In genomic region chr9:69809304-69809863, GRCh38 we compare ENCODE assay signal across 9 cellular contexts. TPM values are rescaled to one million over a fixed set of nuclear protein-coding genes. Genes with fewer than 3 reads are reported as not detected.
DNase-seq lines count a peak whose midpoint lies in the region; ATAC-seq and TF ChIP-seq lines count a peak whose summit lies in the region.
"Had no signal": no experiment of that assay in that cellular context is flagged by ENCODE, and none has a peak within 500 bp of the region (broad histone marks: within the 10 kb centered on the region; RNA-seq: fewer than 3 reads in every experiment).

No MANE protein-coding gene starts in this region.

- 71 to 81% methylated on average over 8 of the region's 8 CpGs for WGBS in upper lobe of left lung, 2 donors

- H3K4me3 Mint-ChIP-seq in neural crest cell: no peak overlapping the region

- H3K9me3 Mint-ChIP-seq in neural crest cell: peaks cover 2% of the 10 kb centered on the region
- H3K9me3 Mint-ChIP-seq: activated naive CD4-positive, alpha-beta T cell treated with anti-CD3 and anti-CD28 coated beads, Interleukin-2, amount 50 U/mL, for 72 hours had no signal

- TF ChIP-seq POLR2A in upper lobe of left lung (IDR thresholded peaks at IDR 0.05): no peak

- no peaks in the 10 kb centered on the region for H3K36me3 Mint-ChIP-seq in neural crest cell (ENCODE audit: low read depth)
- H3K36me3 Mint-ChIP-seq: activated naive CD4-positive, alpha-beta T cell treated with anti-CD3 and anti-CD28 coated beads, Interleukin-2, amount 50 U/mL, for 72 hours had no signal

- H3K4me1 ChIP-seq in upper lobe of left lung: peaks cover 0 to 11% (median 5%) of the 10 kb centered on the region in 4 donors

- peak; percentile 46 for DNase-seq in activated CD4-positive, alpha-beta T cell treated with anti-CD3 and anti-CD28 coated beads for 48 hours
- DNase-seq in activated CD4-positive, alpha-beta T cell treated with anti-CD3 and anti-CD28 coated beads, Interleukin-2, amount 50 U/mL, for 1 hour: no peak
- DNase-seq in astrocyte of the spinal cord (ENCODE audit: low read depth, low spot score) (peak; percentile 25), neural crest cell (ENCODE audit: low read depth, low spot score) (no peak), upper lobe of left lung (no peak), SHP77 (lab: John Stamatoyannopoulos, UW) (no peak), cerebellar nuclear complex (lab: John Stamatoyannopoulos, UW) (no peak)

- ATAC-seq in upper lobe of left lung (ENCODE audit: low FRiP score in 2 of 2): no peak

- no peak for TF ChIP-seq EP300 in upper lobe of left lung (IDR thresholded peaks at IDR 0.05)

- H3K27me3 Mint-ChIP-seq in neural crest cell (ENCODE audit: low read depth): peaks cover 3% of the 10 kb centered on the region

- H3K4me3 ChIP-seq in astrocyte of the spinal cord (ENCODE audit: low read depth, low read length): no peak overlapping the region
- H3K4me3 ChIP-seq in upper lobe of left lung: no peak overlapping the region

- no peak overlapping the region for H3K27ac Mint-ChIP-seq in neural crest cell (ENCODE audit: unreplicated experiment)
- H3K27ac Mint-ChIP-seq: activated naive CD4-positive, alpha-beta T cell treated with anti-CD3 and anti-CD28 coated beads, Interleukin-2, amount 50 U/mL, for 72 hours had no signal

- H3K27me3 ChIP-seq in upper lobe of left lung: no peaks in the 10 kb centered on the region

- in situ Hi-C loops in astrocyte of the spinal cord (cut with HindIII; ENCODE audit: low sequenced_read_pairs): no loop called here

- TF ChIP-seq CTCF in LNCAP (IDR thresholded peaks at IDR 0.05) (peak; percentile 17; the same call in 1 of the 2 replicates), astrocyte of the spinal cord (IDR thresholded peaks at IDR 0.05; ENCODE audit: low read depth, low read length) (peak; percentile 36), neural crest cell (conservative IDR thresholded peaks at IDR 0.05) (peak; percentile 33), upper lobe of left lung (IDR thresholded peaks at IDR 0.05) (peak in 2 of 6 experiments; percentile 10 to 18)

- no peaks in the 10 kb centered on the region for H3K36me3 ChIP-seq in upper lobe of left lung

- no peak overlapping the region for H3K27ac ChIP-seq in upper lobe of left lung

- no peaks in the 10 kb centered on the region for H3K9me3 ChIP-seq in upper lobe of left lung

- no peaks in the 10 kb centered on the region for H3K4me1 Mint-ChIP-seq in neural crest cell

RNA-seq across cellular contexts. Expression of gene CFAP95, which starts 11.2 kb away (rescaled TPM):
- total RNA-seq in neural crest cell (0.37 and 0.82 TPM in 2 replicates), upper lobe of left lung (10 to 100 TPM in 1 of 6 donors, 1 to 10 TPM in 3, under 1 TPM in 1, not detected in 1; 0.31 to 22.9 (median 5.3) TPM)
- total RNA-seq: activated naive CD4-positive, alpha-beta T cell treated with anti-CD3 and anti-CD28 coated beads, Interleukin-2, amount 50 U/mL, for 72 hours had no signal

RNA-seq across cellular contexts. Expression of gene PTAR1, which starts 49.6 kb away (rescaled TPM):
- 56.5 and 63.2 TPM in 2 replicates for total RNA-seq in neural crest cell
- 10 to 100 TPM; 28.5 to 94.3 (median 48.6) TPM for total RNA-seq in upper lobe of left lung

Comparison
In these comparisons a context has a peak if more than half of its experiments do, and no peak if none do; other contexts are left out.
1. DNase-seq: peak in activated CD4-positive, alpha-beta T cell treated with anti-CD3 and anti-CD28 coated beads for 48 hours (single experiment) and astrocyte of the spinal cord (single experiment); none in activated CD4-positive, alpha-beta T cell treated with anti-CD3 and anti-CD28 coated beads, Interleukin-2, amount 50 U/mL, for 1 hour (single experiment), neural crest cell (single experiment), upper lobe of left lung (0 of 2), SHP77 (0 of 2) and cerebellar nuclear complex (0 of 2).